Comparison of ENCODE assay signal across 11 cellular contexts in the genomic region with DNA sequence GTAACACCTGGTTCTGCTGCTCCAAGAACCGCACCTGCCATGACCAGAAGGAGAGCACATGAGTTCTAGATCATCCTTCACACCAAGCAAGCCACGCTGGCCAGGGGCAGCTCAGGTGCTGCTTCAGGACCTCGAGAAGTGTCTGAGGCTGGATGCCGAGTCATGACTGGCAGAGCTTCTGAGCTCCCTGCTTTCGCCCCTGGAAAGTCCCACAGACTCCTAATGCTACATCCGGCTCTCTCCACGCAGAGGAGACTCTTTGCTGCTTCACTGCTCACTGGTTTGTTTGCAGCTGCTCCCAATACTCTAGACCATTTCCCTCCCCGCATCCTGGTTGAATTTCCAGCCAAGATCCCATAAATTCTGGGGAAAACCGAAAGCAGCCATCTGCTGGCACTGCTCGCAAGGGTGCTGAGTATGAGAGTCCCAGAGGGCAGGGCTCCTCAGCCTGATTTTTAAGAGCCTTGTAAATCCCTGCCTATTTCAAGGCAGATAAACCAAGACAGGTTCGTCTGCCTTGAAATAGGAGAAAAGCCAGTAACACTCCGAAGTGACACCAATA. TPM values are rescaled to one million over a fixed set of nuclear protein-coding genes. Genes with fewer than 3 reads are reported as not detected.
DNase-seq lines count a peak whose midpoint lies in the region; ATAC-seq and TF ChIP-seq lines count a peak whose summit lies in the region.
"Had no signal": no experiment of that assay in that cellular context is flagged by ENCODE, and none has a peak within 500 bp of the region (broad histone marks: within the 10 kb centered on the region; RNA-seq: fewer than 3 reads in every experiment).

No MANE protein-coding gene starts in this region.

- peaks cover 0 to 20% (median 0%) of the 10 kb centered on the region in 5 donors for H3K27me3 Mint-ChIP-seq in naive thymus-derived CD4-positive, alpha-beta T cell
- H3K27me3 Mint-ChIP-seq in activated T-cell treated with anti-CD3 and anti-CD28 coated beads, Interleukin-2, amount 50 U/mL, for 72 hours (ENCODE audit: low read depth), result no peaks in the 10 kb centered on the region

- CTCF ChIA-PET in naive thymus-derived CD4-positive, alpha-beta T cell (lab: Charles Lee), result interaction anchor here (0.6 to 1.8 kb wide), 3 partner anchors 40 to 223 kb away, joined by 3 to 5 read pairs (median 5); no protein-coding TSS in a partner anchor

- H3K27me3 ChIP-seq in RWPE2 (ENCODE audit: insufficient read depth, poor library complexity, severe bottlenecking), result no peaks in the 10 kb centered on the region
- H3K27me3 ChIP-seq in naive thymus-derived CD4-positive, alpha-beta T cell (ENCODE audit: control insufficient read depth in 2 of 2, insufficient read depth in 2 of 2, low read length in 2 of 2), result no peaks in the 10 kb centered on the region

- H3K9me3 ChIP-seq in RWPE2 (ENCODE audit: severe bottlenecking), result no peaks in the 10 kb centered on the region
- H3K9me3 ChIP-seq in naive thymus-derived CD4-positive, alpha-beta T cell (ENCODE audit: control insufficient read depth in 2 of 3, low read length in 3 of 3), result no peaks in the 10 kb centered on the region
- H3K9me3 ChIP-seq: tibial artery had no signal

- peaks cover 0 to 5% (median 3%) of the 10 kb centered on the region in 5 donors for H3K36me3 Mint-ChIP-seq in naive thymus-derived CD4-positive, alpha-beta T cell
- no peaks in the 10 kb centered on the region for H3K36me3 Mint-ChIP-seq in activated T-cell treated with anti-CD3 and anti-CD28 coated beads, Interleukin-2, amount 50 U/mL, for 72 hours (ENCODE audit: insufficient read depth in 2 of 2)
- H3K36me3 Mint-ChIP-seq: activated CD4-positive, alpha-beta memory T cell treated with anti-CD3 and anti-CD28 coated beads for 36 hours; T-cell had no signal

- POLR2A ChIA-PET in naive thymus-derived CD4-positive, alpha-beta T cell (lab: Charles Lee), result interaction anchor here (1.4 to 12.4 kb wide), 3 partner anchors 9 to 36 kb away, joined by 4 to 223 read pairs (median 6); a partner anchor contains a TSS

- H3K4me1 ChIP-seq in RWPE2 (ENCODE audit: insufficient read depth, poor library complexity, severe bottlenecking), result peaks cover 4% of the 10 kb centered on the region
- H3K4me1 ChIP-seq in naive thymus-derived CD4-positive, alpha-beta T cell (ENCODE audit: control insufficient read depth in 2 of 2, insufficient read depth in 2 of 2, low read length in 2 of 2), result peaks cover 17 to 39% of the 10 kb centered on the region in 2 donors

- intact Hi-C loops in naive thymus-derived CD4-positive, alpha-beta T cell (cut with micrococcal nuclease), result no loop called here

- H3K27ac ChIP-seq in RWPE2 (ENCODE audit: poor library complexity, severe bottlenecking), result no peak overlapping the region
- H3K27ac ChIP-seq in naive thymus-derived CD4-positive, alpha-beta T cell (ENCODE audit: low read depth, low read length), result no peak overlapping the region
- H3K27ac ChIP-seq: KMS-11, tibial artery had no signal

- no peak for TF ChIP-seq CTCF in RWPE2 (IDR thresholded peaks at IDR 0.05; ENCODE audit: poor library complexity, severe bottlenecking)

- H3K27ac Mint-ChIP-seq in naive thymus-derived CD4-positive, alpha-beta T cell, result peak overlapping the region in 5 of 9 donors; percentile 26 to 100 (median 99)
- no peak overlapping the region for H3K27ac Mint-ChIP-seq in activated T-cell treated with anti-CD3 and anti-CD28 coated beads, Interleukin-2, amount 50 U/mL, for 72 hours
- H3K27ac Mint-ChIP-seq: activated CD4-positive, alpha-beta memory T cell treated with anti-CD3 and anti-CD28 coated beads for 36 hours had no signal

- H3K9me3 Mint-ChIP-seq in naive thymus-derived CD4-positive, alpha-beta T cell, result no peaks in the 10 kb centered on the region
- no peaks in the 10 kb centered on the region for H3K9me3 Mint-ChIP-seq in activated T-cell treated with anti-CD3 and anti-CD28 coated beads, Interleukin-2, amount 50 U/mL, for 72 hours
- H3K9me3 Mint-ChIP-seq: activated CD4-positive, alpha-beta memory T cell treated with anti-CD3 and anti-CD28 coated beads for 36 hours had no signal

- H3K4me3 ChIP-seq in RWPE2 (ENCODE audit: severe bottlenecking), result no peak overlapping the region
- H3K4me3 ChIP-seq in naive thymus-derived CD4-positive, alpha-beta T cell (ENCODE audit: low read length), result no peak overlapping the region

- DNase-seq in EL, result peak; percentile 25
- no peak for DNase-seq in RWPE2 (ENCODE audit: low spot score)
- no peak for DNase-seq in naive thymus-derived CD4-positive, alpha-beta T cell
- no peak for DNase-seq in activated T-cell treated with anti-CD3 and anti-CD28 coated beads, Interleukin-2, amount 50 U/mL, for 72 hours
- DNase-seq: activated CD4-positive, alpha-beta memory T cell treated with anti-CD3 and anti-CD28 coated beads for 36 hours; stimulated activated CD4-positive, alpha-beta T cell treated with anti-CD3 and anti-CD28 coated beads, Interleukin-4, amount 100 ng/mL, for 24 hours; T-cell; tibial artery had no signal

- ATAC-seq in RWPE2 (ENCODE audit: low read depth), result 0 out of 3 replicates have a peak, but pooled peaks have one; percentile 18
- no peak for ATAC-seq in naive thymus-derived CD4-positive, alpha-beta T cell
- ATAC-seq in HG02840 (IDR thresholded peaks at IDR 0.05; ENCODE audit: low FRiP score, unreplicated experiment), result no peak
- ATAC-seq in HG02885 (IDR thresholded peaks at IDR 0.05; ENCODE audit: poor library complexity, unreplicated experiment), result no peak
- ATAC-seq in activated T-cell treated with anti-CD3 and anti-CD28 coated beads, Interleukin-2, amount 50 U/mL, for 72 hours (replicated peaks in 1 of 2), result no peak
- ATAC-seq: T-cell had no signal

- H3K36me3 ChIP-seq in RWPE2 (ENCODE audit: low read depth), result no peaks in the 10 kb centered on the region
- no peaks in the 10 kb centered on the region for H3K36me3 ChIP-seq in naive thymus-derived CD4-positive, alpha-beta T cell (ENCODE audit: control insufficient read depth in 2 of 3, insufficient read depth in 3 of 3, low read length in 3 of 3)
- H3K36me3 ChIP-seq: tibial artery had no signal

- peak overlapping the region in 2 of 10 donors; percentile 21 to 50 for H3K4me3 Mint-ChIP-seq in naive thymus-derived CD4-positive, alpha-beta T cell
- H3K4me3 Mint-ChIP-seq in activated T-cell treated with anti-CD3 and anti-CD28 coated beads, Interleukin-2, amount 50 U/mL, for 72 hours, result no peak overlapping the region
- H3K4me3 Mint-ChIP-seq: activated CD4-positive, alpha-beta memory T cell treated with anti-CD3 and anti-CD28 coated beads for 36 hours had no signal

- H3K4me1 Mint-ChIP-seq in naive thymus-derived CD4-positive, alpha-beta T cell, result peaks cover 35 to 78% (median 62%) of the 10 kb centered on the region in 7 donors
- H3K4me1 Mint-ChIP-seq in activated T-cell treated with anti-CD3 and anti-CD28 coated beads, Interleukin-2, amount 50 U/mL, for 72 hours (ENCODE audit: low read depth), result peaks cover 18% of the 10 kb centered on the region

RNA-seq across cellular contexts. Expression of a gene that starts 1.4 kb away (rescaled TPM):
- 1 to 10 TPM in 3 of 5 experiments, under 1 TPM in 1, not detected in 1; 0.29 to 2.3 (median 2.0) TPM for total RNA-seq in naive thymus-derived CD4-positive, alpha-beta T cell
- polyA plus RNA-seq in naive thymus-derived CD4-positive, alpha-beta T cell, result 1 to 10 TPM; 2.4 to 4.7 TPM
- total RNA-seq in activated T-cell treated with anti-CD3 and anti-CD28 coated beads, Interleukin-2, amount 50 U/mL, for 72 hours, result not detected
- total RNA-seq: activated CD4-positive, alpha-beta memory T cell treated with anti-CD3 and anti-CD28 coated beads for 36 hours had no signal

RNA-seq across cellular contexts. Expression of a gene that starts 29.6 kb away (rescaled TPM):
- total RNA-seq in naive thymus-derived CD4-positive, alpha-beta T cell, result 1 to 10 TPM in 2 of 5 experiments, under 1 TPM in 1, not detected in 2; 0.27 to 5.6 (median 2.3) TPM
- 1 to 10 TPM; 5.2 to 9.4 TPM for polyA plus RNA-seq in naive thymus-derived CD4-positive, alpha-beta T cell
- total RNA-seq in activated T-cell treated with anti-CD3 and anti-CD28 coated beads, Interleukin-2, amount 50 U/mL, for 72 hours, result not detected
- total RNA-seq: activated CD4-positive, alpha-beta memory T cell treated with anti-CD3 and anti-CD28 coated beads for 36 hours had no signal

RNA-seq across cellular contexts. Expression of a gene that starts 32.2 kb away (rescaled TPM):
- 10 to 100 TPM in 4 of 5 experiments, 1 to 10 TPM in 1; 1.0 to 96.4 (median 65.6) TPM for total RNA-seq in naive thymus-derived CD4-positive, alpha-beta T cell
- 10 to 100 TPM in 1 of 2 donors, 1 to 10 TPM in 1; 6.2 to 11.1 TPM for polyA plus RNA-seq in naive thymus-derived CD4-positive, alpha-beta T cell
- total RNA-seq in activated T-cell treated with anti-CD3 and anti-CD28 coated beads, Interleukin-2, amount 50 U/mL, for 72 hours, result 1 to 10 TPM in 1 of 2 donors, under 1 TPM in 1; 0.36 to 1.3 TPM

RNA-seq across cellular contexts. Expression of a gene that starts 49.3 kb away (rescaled TPM):
- 100 to 1,000 TPM in 3 of 5 experiments, 10 to 100 TPM in 1, 1 to 10 TPM in 1; 2.1 to 149 (median 104) TPM for total RNA-seq in naive thymus-derived CD4-positive, alpha-beta T cell
- under 1 TPM in 1 of 2 donors, not detected in 1; 0.71 TPM for polyA plus RNA-seq in naive thymus-derived CD4-positive, alpha-beta T cell
- total RNA-seq in activated T-cell treated with anti-CD3 and anti-CD28 coated beads, Interleukin-2, amount 50 U/mL, for 72 hours, result 1 to 10 TPM in 1 of 2 donors, under 1 TPM in 1; 0.31 to 2.3 TPM

RNA-seq across cellular contexts. Expression of a gene that starts 52.7 kb away (rescaled TPM):
- total RNA-seq in naive thymus-derived CD4-positive, alpha-beta T cell, result under 1 TPM in 2 of 5 experiments, not detected in 3; 0.11 to 0.13 TPM
- under 1 TPM; 0.08 to 0.10 TPM for polyA plus RNA-seq in naive thymus-derived CD4-positive, alpha-beta T cell
- total RNA-seq in activated T-cell treated with anti-CD3 and anti-CD28 coated beads, Interleukin-2, amount 50 U/mL, for 72 hours, result not detected
- total RNA-seq: activated CD4-positive, alpha-beta memory T cell treated with anti-CD3 and anti-CD28 coated beads for 36 hours; T-cell had no signal
